16 cellular contexts compared by ENCODE assay signal in the genomic region with DNA sequence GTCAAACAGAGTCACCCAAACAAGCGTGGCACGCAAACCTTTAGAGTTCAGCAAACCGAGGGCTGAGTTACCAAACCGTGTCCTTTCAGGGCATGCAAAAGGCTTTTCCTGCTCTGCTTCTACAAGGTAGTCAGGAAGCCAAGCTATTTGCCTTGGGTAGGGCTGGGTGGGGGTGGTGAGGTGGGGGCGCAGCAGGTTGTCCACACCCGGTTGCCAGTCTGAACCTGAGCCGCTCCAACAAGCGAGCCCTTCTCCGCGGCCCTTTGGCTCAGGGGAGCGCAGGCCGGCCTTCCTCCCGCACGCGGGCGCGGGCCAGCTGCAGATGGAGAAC. TPM values are rescaled to one million over a fixed set of nuclear protein-coding genes. Genes with fewer than 3 reads are reported as not detected.
DNase-seq lines count a peak whose midpoint lies in the region; ATAC-seq and TF ChIP-seq lines count a peak whose summit lies in the region.
"Had no signal": no experiment of that assay in that cellular context is flagged by ENCODE, and none has a peak within 500 bp of the region (broad histone marks: within the 10 kb centered on the region; RNA-seq: fewer than 3 reads in every experiment).

No MANE protein-coding gene starts in this region.

- H3K36me3 ChIP-seq in HUES64 (ENCODE audit: insufficient read depth, low read length) (no peaks in the 10 kb centered on the region), esophagus squamous epithelium (no peaks in the 10 kb centered on the region)

- ATAC-seq in GM19023 (IDR thresholded peaks at IDR 0.05; ENCODE audit: unreplicated experiment) (no peak), GM19467 (IDR thresholded peaks at IDR 0.05; ENCODE audit: unreplicated experiment) (no peak)

- TF ChIP-seq POLR2A in esophagus squamous epithelium (IDR thresholded peaks at IDR 0.05) = no peak

- H3K4me3 Mint-ChIP-seq in osteocyte (ENCODE audit: unreplicated experiment) = peak overlapping the region; percentile 27
- H3K4me3 Mint-ChIP-seq in activated naive CD4-positive, alpha-beta T cell treated with anti-CD3 and anti-CD28 coated beads, Interleukin-2, amount 10 ng/mL, durations not matched to agents 7 days and 5 days = no peak overlapping the region

- TF ChIP-seq CTCF in esophagus squamous epithelium (IDR thresholded peaks at IDR 0.05) (no peak), osteocyte (IDR thresholded peaks at IDR 0.05) (no peak)

- WGBS in HUES64 = 15% methylated on average over 17 of the region's 17 CpGs
- WGBS in esophagus squamous epithelium, 2 donors = 40% methylated on average over 1 of the region's 17 CpGs; no CpG with 5 or more reads in 1 of the 2 donors

- CTCF ChIA-PET in activated naive CD4-positive, alpha-beta T cell treated with anti-CD3 and anti-CD28 coated beads, Interleukin-2, amount 10 ng/mL, durations not matched to agents 7 days and 5 days (lab: Charles Lee) = no interaction called here

- no peak overlapping the region for H3K9ac ChIP-seq in HUES64 (ENCODE audit: low read depth, low read length)

- H3K4me1 Mint-ChIP-seq in osteocyte (ENCODE audit: unreplicated experiment) = peaks cover 6% of the 10 kb centered on the region
- peaks cover 16% of the 10 kb centered on the region for H3K4me1 Mint-ChIP-seq in activated naive CD4-positive, alpha-beta T cell treated with anti-CD3 and anti-CD28 coated beads, Interleukin-2, amount 10 ng/mL, durations not matched to agents 7 days and 5 days

- H3K27ac ChIP-seq in HUES64 (ENCODE audit: low read depth, low read length) (no peak overlapping the region), esophagus squamous epithelium (peak overlapping the region in 1 of 4 donors; percentile 7)
- H3K27ac ChIP-seq: VCaP had no signal

- DNase-seq in GM03348 (ENCODE audit: low spot score) = peak; percentile 8
- DNase-seq in esophagus squamous epithelium (lab: John Stamatoyannopoulos, UW) = no peak
- no peak for DNase-seq in osteocyte (ENCODE audit: extremely low spot score, unreplicated experiment)
- no peak for DNase-seq in mucosa of gallbladder (ENCODE audit: low spot score)
- DNase-seq in activated naive CD4-positive, alpha-beta T cell treated with anti-CD3 and anti-CD28 coated beads, Interleukin-2, amount 10 ng/mL, durations not matched to agents 7 days and 5 days = no peak
- DNase-seq: activated CD8-positive, alpha-beta memory T cell treated with anti-CD3 and anti-CD28 coated beads for 24 hours; NCI-H187; NCI-H524; stimulated activated naive CD4-positive, alpha-beta T cell had no signal

- H3K9me3 Mint-ChIP-seq in osteocyte (ENCODE audit: unreplicated experiment) = no peaks in the 10 kb centered on the region
- no peaks in the 10 kb centered on the region for H3K9me3 Mint-ChIP-seq in activated naive CD4-positive, alpha-beta T cell treated with anti-CD3 and anti-CD28 coated beads, Interleukin-2, amount 10 ng/mL, durations not matched to agents 7 days and 5 days

- H3K4me3 ChIP-seq in HUES64 (ENCODE audit: low read length) (peak overlapping the region; percentile 88; the same call in 1 of the 2 replicates), esophagus squamous epithelium (peak overlapping the region in 3 of 4 donors; percentile 20 to 57 (median 37))

- H3K9me3 ChIP-seq in HUES64 (ENCODE audit: insufficient read depth, low read depth, low read length) (no peaks in the 10 kb centered on the region), esophagus squamous epithelium (no peaks in the 10 kb centered on the region)

- H3K4me1 ChIP-seq in HUES64 (ENCODE audit: insufficient read depth, low read length) (peaks cover 15% of the 10 kb centered on the region), esophagus squamous epithelium (peaks cover 0 to 20% (median 16%) of the 10 kb centered on the region in 3 donors)

- no peaks in the 10 kb centered on the region for H3K36me3 Mint-ChIP-seq in osteocyte (ENCODE audit: unreplicated experiment)
- H3K36me3 Mint-ChIP-seq in activated naive CD4-positive, alpha-beta T cell treated with anti-CD3 and anti-CD28 coated beads, Interleukin-2, amount 10 ng/mL, durations not matched to agents 7 days and 5 days = no peaks in the 10 kb centered on the region

- H3K27me3 Mint-ChIP-seq in osteocyte (ENCODE audit: unreplicated experiment) = peaks cover 78% of the 10 kb centered on the region
- H3K27me3 Mint-ChIP-seq in activated naive CD4-positive, alpha-beta T cell treated with anti-CD3 and anti-CD28 coated beads, Interleukin-2, amount 10 ng/mL, durations not matched to agents 7 days and 5 days = peaks cover 46% of the 10 kb centered on the region

- intact Hi-C loops in esophagus squamous epithelium (cut with DNase I) = no loop called here

- H3K27me3 ChIP-seq in HUES64 (ENCODE audit: insufficient read depth, low read length) (peaks cover 36% of the 10 kb centered on the region), esophagus squamous epithelium (peaks cover 5 to 78% (median 10%) of the 10 kb centered on the region in 4 donors)

- no peak overlapping the region for H3K27ac Mint-ChIP-seq in osteocyte (ENCODE audit: unreplicated experiment)
- H3K27ac Mint-ChIP-seq in activated naive CD4-positive, alpha-beta T cell treated with anti-CD3 and anti-CD28 coated beads, Interleukin-2, amount 10 ng/mL, durations not matched to agents 7 days and 5 days = no peak overlapping the region

RNA-seq across cellular contexts. Expression of gene CLDN10, which starts 0.3 kb away (rescaled TPM):
- polyA plus RNA-seq in HUES64 (2013, experiment 1 of 2) = 16.5 TPM
- 15.8 TPM for polyA plus RNA-seq in HUES64 (2013, experiment 2 of 2)
- total RNA-seq in esophagus squamous epithelium = 1 to 10 TPM in 2 of 4 donors, not detected in 2; 1.3 to 9.5 TPM
- not detected in 2 replicates for total RNA-seq in osteocyte
- 85.7 TPM for total RNA-seq in mucosa of gallbladder
- total RNA-seq: bronchial epithelial cell, glomerular endothelial cell had no signal
- polyA plus RNA-seq: BJ had no signal
